In the genomic region with DNA sequence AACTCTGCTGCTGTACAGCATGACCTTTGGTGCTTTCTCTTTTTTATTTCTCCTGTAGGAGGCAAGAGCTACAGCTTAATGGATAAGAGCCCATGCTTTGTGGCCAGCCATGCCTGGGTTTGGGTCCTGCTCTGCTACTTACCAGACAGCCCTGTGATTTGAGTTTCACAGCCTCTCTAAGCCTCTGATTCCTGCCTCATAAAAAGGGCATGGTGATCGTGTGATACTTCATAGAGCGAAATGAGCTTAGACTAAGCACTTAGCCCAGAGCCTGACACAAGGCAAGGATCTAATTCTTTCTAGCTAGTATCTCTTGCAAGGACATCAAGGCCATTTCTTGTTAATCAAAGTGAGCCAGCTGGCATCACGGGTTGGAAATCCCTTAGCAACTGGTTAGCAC, we compare ENCODE assay signal across 1 cellular context.
TF ChIP-seq lines count a peak whose summit lies in the region.

No MANE protein-coding gene starts in this region.

TF ChIP-seq in HepG2, 621 proteins besides CTCF, POLR2A, EP300 and RAD21 (continued from another document):
- TF ChIP-seq, protein P1, sequence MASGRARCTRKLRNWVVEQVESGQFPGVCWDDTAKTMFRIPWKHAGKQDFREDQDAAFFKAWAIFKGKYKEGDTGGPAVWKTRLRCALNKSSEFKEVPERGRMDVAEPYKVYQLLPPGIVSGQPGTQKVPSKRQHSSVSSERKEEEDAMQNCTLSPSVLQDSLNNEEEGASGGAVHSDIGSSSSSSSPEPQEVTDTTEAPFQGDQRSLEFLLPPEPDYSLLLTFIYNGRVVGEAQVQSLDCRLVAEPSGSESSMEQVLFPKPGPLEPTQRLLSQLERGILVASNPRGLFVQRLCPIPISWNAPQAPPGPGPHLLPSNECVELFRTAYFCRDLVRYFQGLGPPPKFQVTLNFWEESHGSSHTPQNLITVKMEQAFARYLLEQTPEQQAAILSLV (CRISPR knock-in tag; IDR thresholded peaks at IDR 0.05; ENCODE audit: borderline replicate concordance): no peak
- TF ChIP-seq, protein P2, sequence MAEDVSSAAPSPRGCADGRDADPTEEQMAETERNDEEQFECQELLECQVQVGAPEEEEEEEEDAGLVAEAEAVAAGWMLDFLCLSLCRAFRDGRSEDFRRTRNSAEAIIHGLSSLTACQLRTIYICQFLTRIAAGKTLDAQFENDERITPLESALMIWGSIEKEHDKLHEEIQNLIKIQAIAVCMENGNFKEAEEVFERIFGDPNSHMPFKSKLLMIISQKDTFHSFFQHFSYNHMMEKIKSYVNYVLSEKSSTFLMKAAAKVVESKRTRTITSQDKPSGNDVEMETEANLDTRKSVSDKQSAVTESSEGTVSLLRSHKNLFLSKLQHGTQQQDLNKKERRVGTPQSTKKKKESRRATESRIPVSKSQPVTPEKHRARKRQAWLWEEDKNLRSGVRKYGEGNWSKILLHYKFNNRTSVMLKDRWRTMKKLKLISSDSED (CRISPR knock-in tag; IDR thresholded peaks at IDR 0.05): no peak
- TF ChIP-seq, protein P3, sequence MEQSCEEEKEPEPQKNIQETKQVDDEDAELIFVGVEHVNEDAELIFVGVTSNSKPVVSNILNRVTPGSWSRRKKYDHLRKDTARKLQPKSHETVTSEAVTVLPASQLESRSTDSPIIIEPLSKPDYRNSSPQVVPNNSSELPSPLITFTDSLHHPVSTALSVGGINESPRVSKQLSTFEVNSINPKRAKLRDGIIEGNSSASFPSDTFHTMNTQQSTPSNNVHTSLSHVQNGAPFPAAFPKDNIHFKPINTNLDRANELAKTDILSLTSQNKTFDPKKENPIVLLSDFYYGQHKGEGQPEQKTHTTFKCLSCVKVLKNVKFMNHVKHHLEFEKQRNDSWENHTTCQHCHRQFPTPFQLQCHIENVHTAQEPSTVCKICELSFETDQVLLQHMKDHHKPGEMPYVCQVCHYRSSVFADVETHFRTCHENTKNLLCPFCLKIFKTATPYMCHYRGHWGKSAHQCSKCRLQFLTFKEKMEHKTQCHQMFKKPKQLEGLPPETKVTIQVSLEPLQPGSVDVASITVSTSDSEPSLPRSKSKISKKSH (CRISPR knock-in tag; IDR thresholded peaks at IDR 0.05; ENCODE audit: borderline replicate concordance): no peak
- TF ChIP-seq, protein P4, sequence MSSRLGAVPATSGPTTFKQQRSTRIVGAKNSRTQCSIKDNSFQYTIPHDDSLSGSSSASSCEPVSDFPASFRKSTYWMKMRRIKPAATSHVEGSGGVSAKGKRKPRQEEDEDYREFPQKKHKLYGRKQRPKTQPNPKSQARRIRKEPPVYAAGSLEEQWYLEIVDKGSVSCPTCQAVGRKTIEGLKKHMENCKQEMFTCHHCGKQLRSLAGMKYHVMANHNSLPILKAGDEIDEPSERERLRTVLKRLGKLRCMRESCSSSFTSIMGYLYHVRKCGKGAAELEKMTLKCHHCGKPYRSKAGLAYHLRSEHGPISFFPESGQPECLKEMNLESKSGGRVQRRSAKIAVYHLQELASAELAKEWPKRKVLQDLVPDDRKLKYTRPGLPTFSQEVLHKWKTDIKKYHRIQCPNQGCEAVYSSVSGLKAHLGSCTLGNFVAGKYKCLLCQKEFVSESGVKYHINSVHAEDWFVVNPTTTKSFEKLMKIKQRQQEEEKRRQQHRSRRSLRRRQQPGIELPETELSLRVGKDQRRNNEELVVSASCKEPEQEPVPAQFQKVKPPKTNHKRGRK (CRISPR knock-in tag; IDR thresholded peaks at IDR 0.05): no peak
- TF ChIP-seq NFRKB (IDR thresholded peaks at IDR 0.05) (no peak), TMF1 (CRISPR knock-in tag; IDR thresholded peaks at IDR 0.05; ENCODE audit: low read depth) (no peak), GLI4 (CRISPR knock-in tag; IDR thresholded peaks at IDR 0.05; ENCODE audit: borderline replicate concordance) (no peak)
